1 cellular context compared by ENCODE assay signal in the genomic region with DNA sequence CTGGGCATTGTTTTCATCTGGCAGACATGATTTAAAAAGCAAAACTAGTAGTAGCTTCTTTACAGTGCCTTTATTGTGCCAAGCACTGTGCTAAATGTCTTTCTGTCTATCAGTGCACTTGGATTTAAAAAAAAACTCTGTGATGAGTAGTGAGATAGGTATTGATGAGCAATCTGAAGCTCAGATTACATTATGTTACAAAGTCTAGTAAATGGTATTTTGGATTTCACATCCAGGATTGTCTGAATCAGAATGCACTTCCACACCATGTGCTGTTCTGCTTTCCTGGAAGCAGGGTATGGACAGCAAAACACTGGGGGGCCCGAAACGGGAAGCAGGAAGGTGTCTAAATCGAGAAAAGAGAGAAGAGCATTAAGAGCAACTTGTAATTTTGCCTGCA.
TF ChIP-seq lines count a peak whose summit lies in the region.

No MANE protein-coding gene starts in this region.

TF ChIP-seq in A549, 52 proteins besides CTCF, POLR2A, EP300 and RAD21 (continued from another document):
- TF ChIP-seq, protein P1, sequence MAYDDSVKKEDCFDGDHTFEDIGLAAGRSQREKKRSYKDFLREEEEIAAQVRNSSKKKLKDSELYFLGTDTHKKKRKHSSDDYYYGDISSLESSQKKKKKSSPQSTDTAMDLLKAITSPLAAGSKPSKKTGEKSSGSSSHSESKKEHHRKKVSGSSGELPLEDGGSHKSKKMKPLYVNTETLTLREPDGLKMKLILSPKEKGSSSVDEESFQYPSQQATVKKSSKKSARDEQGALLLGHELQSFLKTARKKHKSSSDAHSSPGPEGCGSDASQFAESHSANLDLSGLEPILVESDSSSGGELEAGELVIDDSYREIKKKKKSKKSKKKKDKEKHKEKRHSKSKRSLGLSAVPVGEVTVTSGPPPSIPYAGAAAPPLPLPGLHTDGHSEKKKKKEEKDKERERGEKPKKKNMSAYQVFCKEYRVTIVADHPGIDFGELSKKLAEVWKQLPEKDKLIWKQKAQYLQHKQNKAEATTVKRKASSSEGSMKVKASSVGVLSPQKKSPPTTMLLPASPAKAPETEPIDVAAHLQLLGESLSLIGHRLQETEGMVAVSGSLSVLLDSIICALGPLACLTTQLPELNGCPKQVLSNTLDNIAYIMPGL (CRISPR knock-in tag; IDR thresholded peaks at IDR 0.05; ENCODE audit: borderline replicate concordance), result no peak
- TF ChIP-seq, protein P2, sequence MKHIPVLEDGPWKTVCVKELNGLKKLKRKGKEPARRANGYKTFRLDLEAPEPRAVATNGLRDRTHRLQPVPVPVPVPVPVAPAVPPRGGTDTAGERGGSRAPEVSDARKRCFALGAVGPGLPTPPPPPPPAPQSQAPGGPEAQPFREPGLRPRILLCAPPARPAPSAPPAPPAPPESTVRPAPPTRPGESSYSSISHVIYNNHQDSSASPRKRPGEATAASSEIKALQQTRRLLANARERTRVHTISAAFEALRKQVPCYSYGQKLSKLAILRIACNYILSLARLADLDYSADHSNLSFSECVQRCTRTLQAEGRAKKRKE (CRISPR knock-in tag; IDR thresholded peaks at IDR 0.05; ENCODE audit: low read depth), result no peak
TF ChIP-seq in A549: peak in this region for 0.
